Comparison of ENCODE assay signal across 1 cellular context in the genomic region with DNA sequence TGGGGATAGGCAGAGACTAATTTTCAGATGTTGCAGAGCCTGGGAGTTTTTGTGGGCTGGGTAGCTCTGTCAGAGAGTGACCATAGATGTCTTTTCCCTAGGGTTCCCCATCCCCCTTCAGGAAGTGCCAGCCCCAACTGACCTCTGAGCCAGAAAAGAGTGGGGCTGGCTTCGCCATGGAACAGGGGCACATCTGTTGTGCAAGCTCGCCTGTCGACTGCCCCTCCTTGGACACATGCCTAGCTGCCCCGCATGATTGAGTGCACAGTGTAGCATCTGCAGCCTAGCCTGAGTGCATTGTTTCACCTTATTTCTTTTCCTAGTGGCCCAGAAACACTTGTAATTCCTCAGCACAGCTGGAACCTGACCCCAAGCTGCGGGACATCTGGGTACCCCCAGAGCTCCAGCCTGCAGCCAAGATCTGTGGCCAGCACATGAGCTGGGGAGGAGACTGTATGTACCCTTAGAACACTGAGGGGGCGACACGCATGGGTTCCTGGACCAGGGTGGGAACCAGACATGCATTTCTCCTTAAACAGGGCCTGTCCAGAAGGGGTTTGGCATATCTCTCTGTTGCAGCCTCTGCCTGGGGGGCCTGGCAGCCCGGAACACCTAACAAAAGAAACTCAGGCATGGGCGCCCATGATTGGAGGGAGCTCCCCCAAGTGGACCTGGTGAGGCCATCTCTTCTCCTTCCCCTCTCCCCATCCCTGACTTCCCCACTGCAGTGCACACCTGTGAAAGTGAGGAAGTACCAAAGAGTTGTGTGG.
TF ChIP-seq lines count a peak whose summit lies in the region.

No MANE protein-coding gene starts in this region.

TF ChIP-seq in IMR-90, 13 proteins besides CTCF, POLR2A, EP300 and RAD21 (continued from another document):
- TF ChIP-seq RFX5 (IDR thresholded peaks at IDR 0.05; ENCODE audit: low read depth, low read length) (no peak), CEBPB (IDR thresholded peaks at IDR 0.05; ENCODE audit: low read depth, low read length) (no peak)
